In the genomic region with DNA sequence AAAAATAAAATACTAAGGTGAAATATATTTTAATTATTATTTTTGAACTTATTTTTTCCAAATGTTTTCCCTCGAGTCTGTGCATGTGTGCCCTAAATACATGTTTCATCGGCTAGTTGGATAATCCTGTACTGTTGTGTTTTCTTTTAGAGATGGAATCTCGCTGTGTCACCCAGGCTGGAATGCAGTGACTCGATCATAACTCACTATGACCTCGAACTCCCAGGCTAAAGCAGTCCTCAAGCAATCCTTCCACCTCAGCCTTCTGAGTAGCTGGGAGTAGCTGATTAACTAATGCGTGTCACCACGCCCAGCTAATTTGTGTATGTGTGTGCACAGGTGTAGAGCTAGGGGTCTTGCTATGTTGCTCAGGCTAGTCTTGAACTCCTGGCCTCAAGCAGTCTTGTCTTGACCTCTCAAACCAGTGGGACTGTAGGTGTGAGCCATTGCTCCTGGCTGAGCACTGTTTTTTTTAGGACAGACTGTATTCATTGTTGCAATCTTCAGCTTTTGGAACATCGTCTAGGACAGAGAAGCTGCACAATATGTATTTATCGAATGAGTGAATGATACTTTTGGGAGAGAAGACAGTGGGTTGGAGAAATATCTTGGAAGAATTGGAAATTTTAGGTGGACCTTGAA, we compare ENCODE assay signal across 15 cellular contexts. TPM values are rescaled to one million over a fixed set of nuclear protein-coding genes. Genes with fewer than 3 reads are reported as not detected.
A peak's percentile ranks its signal among the peaks of the same experiment; 100 is the strongest.
DNase-seq lines count a peak whose midpoint lies in the region; ATAC-seq, FAIRE-seq and TF ChIP-seq lines count a peak whose summit lies in the region.
"Had no signal": no experiment of that assay in that cellular context is flagged by ENCODE, and none has a peak within 500 bp of the region (broad histone marks: within the 10 kb centered on the region; RNA-seq: fewer than 3 reads in every experiment).

No MANE protein-coding gene starts in this region.

- H3K9me2 ChIP-seq in HCT116 (ENCODE audit: insufficient read depth) = no peaks in the 10 kb centered on the region
- H3K9me2 ChIP-seq in SK-N-SH = no peaks in the 10 kb centered on the region

- H3K4me2 ChIP-seq in HCT116 (ENCODE audit: low read length) = peak overlapping the region; percentile 54
- peak overlapping the region; percentile 12; the same call in 1 of the 2 replicates for H3K4me2 ChIP-seq in SK-N-SH
- H3K4me2 ChIP-seq in fibroblast of lung (ENCODE audit: extremely low read depth, insufficient read depth, low read length) = peak overlapping the region; percentile 13
- peak overlapping the region; percentile 61 for H3K4me2 ChIP-seq in smooth muscle cell

- 41% methylated on average over 9 of the region's 9 CpGs for WGBS in SK-N-SH (ENCODE audit: low lambda C conversion rate)
- WGBS in smooth muscle cell (ENCODE audit: low lambda C conversion rate) = 44% methylated on average over 9 of the region's 9 CpGs
- 76 to 87% (median 84%) methylated on average over 9 of the region's 9 CpGs for WGBS in small intestine, 3 donors

- DNase-seq in HCT116 (ENCODE audit: low read depth, low spot score) = peak; percentile 53
- no peak for DNase-seq in SK-N-SH
- peak; percentile 59 to 78 for DNase-seq in fibroblast of lung (ENCODE audit: low read depth in 2 of 2)
- DNase-seq in smooth muscle cell (lab: John Stamatoyannopoulos, UW; ENCODE audit: unreplicated experiment) = no peak
- no peak for DNase-seq in small intestine
- no peak for DNase-seq in cerebellar cortex (ENCODE audit: low spot score)
- DNase-seq: activated CD4-positive, alpha-beta T cell treated with anti-CD3 and anti-CD28 coated beads for 36 hours; hippocampal formation; mucosa of descending colon; NCI-H510A treated with DMSO at 0.1 percent for 48 hours had no signal

- ATAC-seq in HCT116 = peak; percentile 51
- no peak for ATAC-seq in HG02870 (IDR thresholded peaks at IDR 0.05; ENCODE audit: unreplicated experiment)
- ATAC-seq: activated CD4-positive, alpha-beta T cell treated with anti-CD3 and anti-CD28 coated beads for 36 hours; activated T-helper 17 cell treated with anti-CD3 and anti-CD28 coated beads, Interleukin-2, amount 50 U/mL, for 72 hours; mucosa of descending colon had no signal

- H3K27me3 ChIP-seq in HCT116 (ENCODE audit: insufficient read depth, low read length) (no peaks in the 10 kb centered on the region), SK-N-SH (ENCODE audit: insufficient read depth) (no peaks in the 10 kb centered on the region), fibroblast of lung (ENCODE audit: control insufficient read depth, insufficient read depth, low read length) (no peaks in the 10 kb centered on the region), smooth muscle cell (ENCODE audit: low read depth) (no peaks in the 10 kb centered on the region), small intestine (ENCODE audit: control insufficient read depth in 2 of 2, insufficient read depth in 2 of 2, low read length in 2 of 2) (no peaks in the 10 kb centered on the region)
- H3K27me3 ChIP-seq: vagina had no signal

- BruUV-seq in HCT116 (replicated peaks; lab: Mats Ljungman, UMichigan) = no TSS peak

- no peak overlapping the region for H2AFZ ChIP-seq in HCT116 (ENCODE audit: low read depth, low read length, poor library complexity, severe bottlenecking)
- 0 out of 2 replicates have a peak overlapping the region, but pooled peaks have one; percentile 24 for H2AFZ ChIP-seq in SK-N-SH (ENCODE audit: low read depth)
- H2AFZ ChIP-seq in fibroblast of lung (ENCODE audit: low read length) = no peak overlapping the region
- no peak overlapping the region for H2AFZ ChIP-seq in smooth muscle cell (ENCODE audit: low read depth)

- H4K20me1 ChIP-seq in HCT116 (ENCODE audit: insufficient read depth) (no peaks in the 10 kb centered on the region), SK-N-SH (ENCODE audit: insufficient read depth) (no peaks in the 10 kb centered on the region), fibroblast of lung (ENCODE audit: control insufficient read depth, extremely low read depth, insufficient read depth, low read length) (no peaks in the 10 kb centered on the region), smooth muscle cell (ENCODE audit: low read depth) (no peaks in the 10 kb centered on the region)

- TF ChIP-seq CTCF in HCT116 (IDR thresholded peaks at IDR 0.05 in 2 of 3, conservative IDR thresholded peaks at IDR 0.05 in 1 of 3; ENCODE audit: borderline replicate concordance in 1 of 3, insufficient read depth in 1 of 3, low read depth in 2 of 3, low read length in 2 of 3) = no peak
- no peak for TF ChIP-seq CTCF in SK-N-SH (IDR thresholded peaks at IDR 0.05)
- TF ChIP-seq CTCF in fibroblast of lung (conservative IDR thresholded peaks at IDR 0.05 in 1 of 2, IDR thresholded peaks at IDR 0.05 in 1 of 2; ENCODE audit: low read depth in 1 of 2, low read length in 2 of 2) = no peak
- TF ChIP-seq CTCF in smooth muscle cell (IDR thresholded peaks at IDR 0.05; ENCODE audit: borderline replicate concordance, insufficient read depth, poor library complexity, severe bottlenecking) = no peak

- RAD21 ChIA-PET in HCT116 (lab: Charles Lee; ENCODE audit: low non-redundant PET in 1 of 2, low total read pairs in 2 of 2, uncharacterized antibody in 2 of 2, unreplicated experiment in 2 of 2) = no interaction called here

- TF ChIP-seq RAD21 in HCT116 (IDR thresholded peaks at IDR 0.05; ENCODE audit: low read depth) = no peak
- TF ChIP-seq RAD21 in SK-N-SH (IDR thresholded peaks at IDR 0.05; ENCODE audit: low read length) = no peak

- no peak; a peak in 1 of 4 replicates for TF ChIP-seq EP300 in SK-N-SH (IDR thresholded peaks at IDR 0.05; ENCODE audit: borderline replicate concordance in 1 of 2, low read depth in 1 of 2, low read length in 1 of 2)

- H3K4me1 ChIP-seq in HCT116 (ENCODE audit: control insufficient read depth in 1 of 2, insufficient read depth in 2 of 2, low read length in 2 of 2) = peaks cover 6 to 28% of the 10 kb centered on the region in 2 experiments; a peak in 3 of 4 replicates
- H3K4me1 ChIP-seq in SK-N-SH (ENCODE audit: control insufficient read depth in 1 of 2, insufficient read depth in 2 of 2, low read depth in 1 of 2, low read length in 1 of 2) = peaks cover 5 to 10% of the 10 kb centered on the region in 2 experiments; a peak in 3 of 4 replicates
- peaks cover 5% of the 10 kb centered on the region for H3K4me1 ChIP-seq in fibroblast of lung (ENCODE audit: control insufficient read depth, extremely low read depth, insufficient read depth, low read length)
- peaks cover 10% of the 10 kb centered on the region for H3K4me1 ChIP-seq in smooth muscle cell (ENCODE audit: low read depth)
- peaks cover 0 to 4% of the 10 kb centered on the region in 2 donors for H3K4me1 ChIP-seq in small intestine (ENCODE audit: control insufficient read depth in 2 of 2, insufficient read depth in 1 of 2, low read depth in 1 of 2, low read length in 1 of 2)

- POLR2A ChIA-PET in HCT116 (lab: Charles Lee) = no interaction called here
- POLR2A ChIA-PET in SK-N-SH (lab: Yijun Ruan, JAX) = no interaction called here

- H3K79me2 ChIP-seq in HCT116 (ENCODE audit: insufficient read depth, low read length) = peaks cover 18% of the 10 kb centered on the region
- peaks cover 40% of the 10 kb centered on the region for H3K79me2 ChIP-seq in SK-N-SH (ENCODE audit: insufficient read depth)
- peaks cover 17% of the 10 kb centered on the region for H3K79me2 ChIP-seq in fibroblast of lung (ENCODE audit: control insufficient read depth, insufficient read depth, low read length)
- H3K79me2 ChIP-seq in smooth muscle cell (ENCODE audit: low read depth) = peaks cover 11% of the 10 kb centered on the region

- H3K27ac ChIP-seq in HCT116 (ENCODE audit: low read depth, low read length) (peak overlapping the region; percentile 35; the same call in 1 of the 2 replicates), SK-N-SH (ENCODE audit: low read depth in 2 of 2, low read length in 1 of 2) (peak overlapping the region in 1 of 2 experiments; percentile 82; a peak in 2 of 4 replicates), fibroblast of lung (ENCODE audit: insufficient read depth, low read length) (no peak overlapping the region), smooth muscle cell (ENCODE audit: low read depth) (peak overlapping the region; percentile 81), small intestine (ENCODE audit: low read depth in 1 of 2, low read length in 1 of 2) (no peak overlapping the region)
- H3K27ac ChIP-seq: vagina had no signal

- CTCF ChIA-PET in HCT116 (lab: Charles Lee) = no interaction called here
- CTCF ChIA-PET in SK-N-SH (lab: Yijun Ruan, JAX) = no interaction called here

- no peak for TF ChIP-seq POLR2A in HCT116 (IDR thresholded peaks at IDR 0.05; ENCODE audit: borderline replicate concordance, extremely low read depth, insufficient read depth, insufficient read length)

- H3K4me3 ChIP-seq in HCT116 (replicated peaks in 1 of 2; ENCODE audit: low read depth in 1 of 2, low read length in 2 of 2) (no peak overlapping the region), SK-N-SH (ENCODE audit: low read depth in 2 of 2, low read length in 1 of 2) (no peak overlapping the region), fibroblast of lung (replicated peaks in 1 of 4; ENCODE audit: control extremely low read depth in 1 of 4, insufficient read depth in 1 of 4, low read depth in 3 of 4, low read length in 4 of 4) (no peak overlapping the region), smooth muscle cell (no peak overlapping the region), small intestine (ENCODE audit: low read depth in 1 of 2, low read length in 2 of 2) (no peak overlapping the region)
- H3K4me3 ChIP-seq: mucosa of descending colon, skin epidermis, vagina had no signal

- H3F3A ChIP-seq in SK-N-SH (replicated peaks; ENCODE audit: insufficient read depth) (peaks cover 22% of the 10 kb centered on the region), smooth muscle cell (ENCODE audit: low read depth) (peaks cover 3% of the 10 kb centered on the region)

- no peak for FAIRE-seq in small intestine (lab: Jason Lieb, UNC)
- FAIRE-seq: colon had no signal

- H3K9ac ChIP-seq in HCT116 (ENCODE audit: low read length) (no peak overlapping the region), SK-N-SH (peak overlapping the region; percentile 13; the same call in 1 of the 2 replicates), fibroblast of lung (ENCODE audit: insufficient read depth, low read length) (no peak overlapping the region), smooth muscle cell (ENCODE audit: low read depth) (no peak overlapping the region)

- intact Hi-C loops in HCT116 (cut with micrococcal nuclease) = no loop called here

- no peaks in the 10 kb centered on the region for H3K9me3 ChIP-seq in HCT116 (ENCODE audit: control insufficient read depth in 1 of 2, insufficient read depth in 1 of 2, low read depth in 1 of 2, low read length in 2 of 2)
- no peaks in the 10 kb centered on the region for H3K9me3 ChIP-seq in SK-N-SH
- H3K9me3 ChIP-seq in fibroblast of lung (ENCODE audit: control insufficient read depth, insufficient read depth, low read depth, low read length) = no peaks in the 10 kb centered on the region
- no peaks in the 10 kb centered on the region for H3K9me3 ChIP-seq in smooth muscle cell (replicated peaks; ENCODE audit: low read depth)
- H3K9me3 ChIP-seq in small intestine (ENCODE audit: control insufficient read depth, low read depth) = no peaks in the 10 kb centered on the region
- H3K9me3 ChIP-seq: mucosa of descending colon, vagina had no signal

- H3K36me3 ChIP-seq in HCT116 (ENCODE audit: control insufficient read depth in 1 of 2, insufficient read depth in 2 of 2, low read length in 2 of 2) (no peaks in the 10 kb centered on the region), SK-N-SH (replicated peaks in 1 of 2; ENCODE audit: control insufficient read depth in 1 of 2, insufficient read depth in 2 of 2, low read length in 1 of 2) (peaks cover 8 to 16% of the 10 kb centered on the region in 2 experiments), fibroblast of lung (ENCODE audit: control insufficient read depth, insufficient read depth, low read length) (no peaks in the 10 kb centered on the region), smooth muscle cell (ENCODE audit: low read depth) (no peaks in the 10 kb centered on the region), small intestine (ENCODE audit: control insufficient read depth in 2 of 2, insufficient read depth in 2 of 2, low read length in 2 of 2) (no peaks in the 10 kb centered on the region)
- H3K36me3 ChIP-seq: vagina had no signal

RNA-seq across cellular contexts. Expression of gene TMCO1, which starts 4.8 kb away (rescaled TPM):
- total RNA-seq in HCT116 (2021; ENCODE audit: unreplicated experiment) = 61.2 TPM
- 89.0 and 100 TPM in 2 replicates for polyA plus RNA-seq in HCT116 (2012)
- polyA plus RNA-seq in SK-N-SH (2012; rRNA removed) = 54.4 and 114 TPM in 2 replicates
- 88.3 and 102 TPM in 2 replicates for polyA plus RNA-seq in SK-N-SH (2012; cell fraction: cytosol; rRNA removed)
- 32.4 and 70.3 TPM in 2 replicates for polyA plus RNA-seq in SK-N-SH (2012; cell fraction: nucleus; rRNA removed)
- total RNA-seq in fibroblast of lung = 66.8 and 70.2 TPM in 2 replicates
- polyA plus RNA-seq in fibroblast of lung = 164 and 198 TPM in 2 replicates
- 146 and 159 TPM in 2 replicates for polyA plus RNA-seq in fibroblast of lung (2012)
- polyA minus RNA-seq in fibroblast of lung (ENCODE audit: low replicate concordance) = 89.7 and 127 TPM in 2 replicates
- total RNA-seq in smooth muscle cell = 146 and 149 TPM in 2 replicates
- 135 TPM in 2 replicates for polyA plus RNA-seq in smooth muscle cell
- polyA plus RNA-seq in small intestine = 100 to 1,000 TPM in 1 of 3 donors, 10 to 100 TPM in 2; 68.7 to 143 (median 87.5) TPM

RNA-seq across cellular contexts. Expression of gene UCK2, which starts 54.0 kb away (rescaled TPM):
- total RNA-seq in HCT116 (2021; ENCODE audit: unreplicated experiment) = 88.4 TPM
- 68.7 and 69.1 TPM in 2 replicates for polyA plus RNA-seq in HCT116 (2012)
- polyA plus RNA-seq in SK-N-SH (2012; rRNA removed) = 50.1 and 53.7 TPM in 2 replicates
- 40.5 and 49.8 TPM in 2 replicates for polyA plus RNA-seq in SK-N-SH (2012; cell fraction: cytosol; rRNA removed)
- 41.0 and 41.1 TPM in 2 replicates for polyA plus RNA-seq in SK-N-SH (2012; cell fraction: nucleus; rRNA removed)
- total RNA-seq in fibroblast of lung = 47.8 and 95.1 TPM in 2 replicates
- polyA plus RNA-seq in fibroblast of lung = 83.1 and 99.0 TPM in 2 replicates
- 70.8 and 95.7 TPM in 2 replicates for polyA plus RNA-seq in fibroblast of lung (2012)
- 87.6 and 123 TPM in 2 replicates for polyA minus RNA-seq in fibroblast of lung (ENCODE audit: low replicate concordance)
- total RNA-seq in smooth muscle cell = 27.5 and 39.5 TPM in 2 replicates
- polyA plus RNA-seq in smooth muscle cell = 32.6 and 37.5 TPM in 2 replicates
- 10 to 100 TPM; 35.1 to 37.6 (median 35.9) TPM for polyA plus RNA-seq in small intestine

Comparison
In these comparisons a context has a peak if more than half of its experiments do, and no peak if none do; other contexts are left out.
1. DNase-seq: peak in HCT116 (single experiment) and fibroblast of lung (2 of 2); none in SK-N-SH (single experiment), smooth muscle cell (single experiment), small intestine (single experiment) and cerebellar cortex (single experiment).
2. H3K27ac ChIP-seq: peak in HCT116 (single experiment) and smooth muscle cell (single experiment); none in fibroblast of lung (single experiment) and small intestine (0 of 2).
3. Of the 11 proteins assayed by ChIP-seq in both SK-N-SH and HCT116: peak only in SK-N-SH: POLR2AphosphoS5; only in HCT116: none; in both: JUND and MAX; in neither: 8.
4. Peak in every context shown above with its lines, with median percentiles within 50 percentile points of each other: H3K4me2 ChIP-seq.